ENCODE assay signal across 16 cellular contexts in genomic region chr22:45889539-45890350, GRCh38.
DNase-seq lines count a peak whose midpoint lies in the region; ATAC-seq, FAIRE-seq and TF ChIP-seq lines count a peak whose summit lies in the region.
"Had no signal": no experiment of that assay in that cellular context is flagged by ENCODE, and none has a peak within 500 bp of the region (broad histone marks: within the 10 kb centered on the region; RNA-seq: fewer than 3 reads in every experiment).

No MANE protein-coding gene starts in this region.

- H3K36me3 ChIP-seq in adipocyte (ENCODE audit: control insufficient read depth, insufficient read depth, low read length, severe bottlenecking) = no peaks in the 10 kb centered on the region
- H3K36me3 ChIP-seq: esophagus muscularis mucosa, heart right ventricle had no signal

- H3K9me3 ChIP-seq in adipocyte (ENCODE audit: control insufficient read depth, low read length) = no peaks in the 10 kb centered on the region
- H3K9me3 ChIP-seq: esophagus muscularis mucosa, heart right ventricle had no signal

- H3K4me1 Mint-ChIP-seq in neural crest cell = peaks cover 18% of the 10 kb centered on the region
- no peaks in the 10 kb centered on the region for H3K4me1 Mint-ChIP-seq in activated T-helper 17 cell treated with anti-CD3 and anti-CD28 coated beads, Interleukin-2, amount 50 U/mL, for 72 hours
- H3K4me1 Mint-ChIP-seq: CD8-positive, alpha-beta memory T cell had no signal

- TF ChIP-seq CTCF in neural crest cell (conservative IDR thresholded peaks at IDR 0.05) = no peak

- no peak overlapping the region for H3K4me3 ChIP-seq in adipocyte (ENCODE audit: low read length)
- H3K4me3 ChIP-seq: esophagus muscularis mucosa, heart right ventricle had no signal

- no peak for FAIRE-seq in urothelium cell line (lab: Jason Lieb, UNC)

- no peaks in the 10 kb centered on the region for H3K4me1 ChIP-seq in adipocyte (ENCODE audit: control insufficient read depth, insufficient read depth, low read length)

- no peaks in the 10 kb centered on the region for H3K36me3 Mint-ChIP-seq in neural crest cell (ENCODE audit: low read depth)
- no peaks in the 10 kb centered on the region for H3K36me3 Mint-ChIP-seq in activated T-helper 17 cell treated with anti-CD3 and anti-CD28 coated beads, Interleukin-2, amount 50 U/mL, for 72 hours (ENCODE audit: low read depth)
- H3K36me3 Mint-ChIP-seq: CD8-positive, alpha-beta memory T cell had no signal

- peak; percentile 70 for DNase-seq in AG20443 (ENCODE audit: low spot score)
- peak; percentile 40 for DNase-seq in adipocyte (ENCODE audit: low read depth)
- DNase-seq in cardiac septum (ENCODE audit: low spot score) = peak; percentile 59
- DNase-seq in neural crest cell (ENCODE audit: low read depth, low spot score) = peak; percentile 53
- DNase-seq in islet precursor cell = no peak
- DNase-seq in urothelium cell line (ENCODE audit: low spot score) = no peak
- no peak for DNase-seq in NCI-H345 treated with DMSO at 0.1 percent for 48 hours (lab: John Stamatoyannopoulos, UW; ENCODE audit: unreplicated experiment)
- DNase-seq: activated gamma-delta T cell; KBM-7; NCI-H1105; NK-92 treated with Interleukin-12 subunit alpha and Interleukin-12 subunit beta, amount 100 ng/mL, for 24 hours had no signal

- H3K27ac Mint-ChIP-seq in neural crest cell (ENCODE audit: unreplicated experiment) = peak overlapping the region; percentile 67
- no peak overlapping the region for H3K27ac Mint-ChIP-seq in activated T-helper 17 cell treated with anti-CD3 and anti-CD28 coated beads, Interleukin-2, amount 50 U/mL, for 72 hours
- H3K27ac Mint-ChIP-seq: CD8-positive, alpha-beta memory T cell; T-helper 17 cell had no signal

- intact Hi-C loops in cardiac septum (cut with DNase I) = no loop called here

- no peaks in the 10 kb centered on the region for H3K9me3 Mint-ChIP-seq in neural crest cell
- no peaks in the 10 kb centered on the region for H3K9me3 Mint-ChIP-seq in activated T-helper 17 cell treated with anti-CD3 and anti-CD28 coated beads, Interleukin-2, amount 50 U/mL, for 72 hours
- H3K9me3 Mint-ChIP-seq: CD8-positive, alpha-beta memory T cell had no signal

- H3K27me3 ChIP-seq in adipocyte (replicated peaks; ENCODE audit: control insufficient read depth, insufficient read depth, low read length) = peaks cover 40% of the 10 kb centered on the region

- no peak overlapping the region for H3K9ac ChIP-seq in adipocyte (ENCODE audit: low read length)

- no peak for ATAC-seq in activated T-helper 17 cell treated with anti-CD3 and anti-CD28 coated beads, Interleukin-2, amount 50 U/mL, for 72 hours (replicated peaks)
- ATAC-seq: heart right ventricle, T-helper 17 cell had no signal

- H3K27me3 Mint-ChIP-seq in neural crest cell (ENCODE audit: low read depth) = no peaks in the 10 kb centered on the region
- H3K27me3 Mint-ChIP-seq in activated T-helper 17 cell treated with anti-CD3 and anti-CD28 coated beads, Interleukin-2, amount 50 U/mL, for 72 hours = peaks cover 7% of the 10 kb centered on the region

- H3K4me3 Mint-ChIP-seq in neural crest cell = peak overlapping the region; percentile 67
- no peak overlapping the region for H3K4me3 Mint-ChIP-seq in activated T-helper 17 cell treated with anti-CD3 and anti-CD28 coated beads, Interleukin-2, amount 50 U/mL, for 72 hours
- H3K4me3 Mint-ChIP-seq: CD8-positive, alpha-beta memory T cell; T-helper 17 cell had no signal

Comparison
In these comparisons a context has a peak if more than half of its experiments do, and no peak if none do; other contexts are left out.
1. DNase-seq: peak in AG20443 (single experiment), adipocyte (single experiment), cardiac septum (single experiment) and neural crest cell (single experiment); none in islet precursor cell (single experiment), urothelium cell line (single experiment) and NCI-H345 treated with DMSO at 0.1 percent for 48 hours (single experiment).